In genomic region chr19:34254552-34255432, GRCh38 we compare ENCODE assay signal across 8 cellular contexts. TPM values are rescaled to one million over a fixed set of nuclear protein-coding genes. Genes with fewer than 3 reads are reported as not detected.
DNase-seq lines count a peak whose midpoint lies in the region; ATAC-seq and TF ChIP-seq lines count a peak whose summit lies in the region.

Gene GARRE1 (plus strand): TSS chr19:34254554. CDS start chr19:34300474, 45,920 bp downstream.

- H3K27ac ChIP-seq in esophagus muscularis mucosa (replicated peaks in 1 of 4) (peak within 1 kb of the TSS; percentile 94 to 98 (median 97)), temporal lobe (ENCODE audit: low read depth, low read length) (peak within 1 kb of the TSS; percentile 53)

- H3K27me3 ChIP-seq in esophagus muscularis mucosa: peaks cover 0 to 3% (median 0%) of the 10 kb centered on the region in 4 donors

- peak within 1 kb of the TSS; percentile 90 to 100 (median 98) for H3K4me3 Mint-ChIP-seq in naive B cell

- no peaks in the 10 kb centered on the region for H3K36me3 ChIP-seq in esophagus muscularis mucosa

- peak; percentile 74 for DNase-seq in NCI-H345 (lab: John Stamatoyannopoulos, UW)
- no peak for DNase-seq in NCI-H345 treated with DMSO at 0.1 percent for 48 hours (lab: John Stamatoyannopoulos, UW; ENCODE audit: unreplicated experiment)
- peak; percentile 41 for DNase-seq in NCI-H2196 treated with DMSO at 0.1 percent for 48 hours (lab: John Stamatoyannopoulos, UW; ENCODE audit: unreplicated experiment)
- DNase-seq in activated T-cell treated with anti-CD3 and anti-CD28 coated beads for 48 hours (ENCODE audit: low read depth): peak; percentile 84
- no peak for DNase-seq in esophagus muscularis mucosa (ENCODE audit: extremely low spot score)
- peak; percentile 60 for DNase-seq in naive B cell

- no peak for TF ChIP-seq POLR2A in esophagus muscularis mucosa (IDR thresholded peaks at IDR 0.05; ENCODE audit: low read depth)

- H3K4me1 ChIP-seq in esophagus muscularis mucosa: peaks cover 31 to 44% (median 41%) of the 10 kb centered on the region in 4 donors

- WGBS in esophagus muscularis mucosa: 1% methylated on average over 12 of the region's 112 CpGs

- intact Hi-C loops in esophagus muscularis mucosa (cut with DNase I): loop anchor here (5.0 kb wide), 1 partner anchor 83 kb away; no protein-coding TSS in a partner anchor

- no peaks in the 10 kb centered on the region for H3K9me3 ChIP-seq in esophagus muscularis mucosa

- TF ChIP-seq EP300 in esophagus muscularis mucosa (IDR thresholded peaks at IDR 0.05): no peak

- peaks cover 0 to 3% of the 10 kb centered on the region in 2 donors for H3K36me3 Mint-ChIP-seq in naive B cell

- H3K27me3 Mint-ChIP-seq in naive B cell: no peaks in the 10 kb centered on the region

- peak within 1 kb of the TSS; percentile 95 to 99 (median 98) for H3K27ac Mint-ChIP-seq in naive B cell

- peaks cover 25 to 52% (median 33%) of the 10 kb centered on the region in 3 donors for H3K4me1 Mint-ChIP-seq in naive B cell

- H3K4me3 ChIP-seq in esophagus muscularis mucosa: peak within 1 kb of the TSS; percentile 94 to 100 (median 99)

- H3K9me3 Mint-ChIP-seq in naive B cell: no peaks in the 10 kb centered on the region

- ATAC-seq in HG02840 (IDR thresholded peaks at IDR 0.05; ENCODE audit: low FRiP score, unreplicated experiment) (peak; percentile 41), naive B cell (ENCODE audit: low read depth in 2 of 2) (peak; percentile 93)

- TF ChIP-seq CTCF in esophagus muscularis mucosa (IDR thresholded peaks at IDR 0.05): no peak

RNA-seq across cellular contexts. Expression of gene GARRE1, which starts in this region (rescaled TPM):
- 10 to 100 TPM; 11.2 to 31.0 (median 20.8) TPM for total RNA-seq in esophagus muscularis mucosa
- polyA plus RNA-seq in naive B cell (ENCODE audit: low read depth in 6 of 6): 10 to 100 TPM in 2 of 6 donors, 1 to 10 TPM in 4; 2.1 to 16.9 (median 9.4) TPM
- 15.5 TPM for total RNA-seq in temporal lobe

Comparison
In these comparisons a context has a peak if more than half of its experiments do, and no peak if none do; other contexts are left out.
1. DNase-seq: peak in NCI-H345 (single experiment), NCI-H2196 treated with DMSO at 0.1 percent for 48 hours (single experiment), activated T-cell treated with anti-CD3 and anti-CD28 coated beads for 48 hours (single experiment) and naive B cell (single experiment); none in NCI-H345 treated with DMSO at 0.1 percent for 48 hours (single experiment) and esophagus muscularis mucosa (single experiment).